ENCODE assay signal across 38 cellular contexts in genomic region chr11:113782134-113782533, GRCh38. TPM values are rescaled to one million over a fixed set of nuclear protein-coding genes. Genes with fewer than 3 reads are reported as not detected.
"Had no signal": no experiment of that assay in that cellular context is flagged by ENCODE, and none has a peak within 500 bp of the region (broad histone marks: within the 10 kb centered on the region; RNA-seq: fewer than 3 reads in every experiment).

No MANE protein-coding gene starts in this region.

- DNase-seq: activated CD4-positive, alpha-beta T cell treated with anti-CD3 and anti-CD28 coated beads for 36 hours; activated CD4-positive, alpha-beta T cell treated with anti-CD3 and anti-CD28 coated beads, Interleukin-2, amount 10 ng/mL, durations not matched to agents 7 days and 5 days; activated CD4-positive, alpha-beta T cell treated with anti-CD3 and anti-CD28 coated beads, Interleukin-2, amount 50 U/mL, for 48 hours; activated CD8-positive, alpha-beta T cell treated with anti-CD3 and anti-CD28 coated beads, Interleukin-2, amount 10 ng/mL, durations not matched to agents 7 days and 5 days; activated gamma-delta T cell; activated naive CD4-positive, alpha-beta T cell treated with Interleukin-2 at 50 U/mL for 16 hours; activated naive CD8-positive, alpha-beta T cell treated with anti-CD3 and anti-CD28 coated beads, Interleukin-2, amount 10 ng/mL, durations not matched to agents 7 days and 5 days; activated T-cell treated with anti-CD3 and anti-CD28 coated beads, Interleukin-2, amount 50 U/mL, for 24 hours; amygdala; Karpas-422; KBM-7; MG63; NCI-H1048; NCI-H1105 treated with DMSO at 0.1 percent for 48 hours; NCI-H1436; NCI-H1694; NCI-H1930; NCI-H2081 treated with DMSO at 0.1 percent for 48 hours; NCI-H2171; NCI-H2227 treated with DMSO at 0.1 percent for 48 hours; NCI-H446; NCI-H510A treated with DMSO at 0.1 percent for 48 hours; NCI-H526 treated with DMSO at 0.1 percent for 48 hours; NCI-H774; SHP77; SJCRH30; T1000 had no signal

- H3K9me3 ChIP-seq: ascending aorta, MG63, SJCRH30 had no signal

- H3K27ac ChIP-seq: ascending aorta, SJCRH30, SK-N-MC had no signal

- H3K27me3 ChIP-seq: ascending aorta, SJCRH30 had no signal

- H3K4me1 ChIP-seq: SJCRH30 had no signal

- ATAC-seq: activated CD4-positive, alpha-beta T cell treated with anti-CD3 and anti-CD28 coated beads for 36 hours; activated CD4-positive, CD25-positive, alpha-beta regulatory T cell treated with anti-CD3 and anti-CD28 coated beads, Interleukin-2, amount 50 U/mL, for 24 hours; activated CD8-positive, alpha-beta T cell treated with anti-CD3 and anti-CD28 coated beads, Interleukin-2, amount 10 ng/mL, durations not matched to agents 7 days and 5 days; Panc1 had no signal

- H3K4me3 ChIP-seq: ascending aorta, MG63, SJCRH30, SK-N-MC had no signal

- H3K36me3 ChIP-seq: ascending aorta, MG63, SJCRH30 had no signal

RNA-seq across cellular contexts. Expression of gene CLDN25, which starts 2.5 kb away (rescaled TPM):
- total RNA-seq: activated CD4-positive, alpha-beta T cell treated with anti-CD3 and anti-CD28 coated beads for 36 hours; activated CD4-positive, alpha-beta T cell treated with anti-CD3 and anti-CD28 coated beads, Interleukin-2, amount 10 ng/mL, durations not matched to agents 7 days and 5 days; activated CD8-positive, alpha-beta T cell treated with anti-CD3 and anti-CD28 coated beads, Interleukin-2, amount 10 ng/mL, durations not matched to agents 7 days and 5 days; activated naive CD8-positive, alpha-beta T cell treated with anti-CD3 and anti-CD28 coated beads, Interleukin-2, amount 10 ng/mL, durations not matched to agents 7 days and 5 days; activated T-helper 2 cell treated with anti-CD3 and anti-CD28 coated beads, Interferon-gamma antibody, Interleukin-2, Interleukin-4, amounts not matched to agents 10 μg/mL and 5 μg/mL and 100 μg/mL, durations not matched to agents 14 hours and 24 hours and 36 hours; ascending aorta; cardiac septum; RPMI7951; SJCRH30; T-helper 1 cell treated with Interleukin-12 subunit alpha and Interleukin-12 subunit beta and Interleukin-4 antibody, amounts not matched to agents 30 ng/mL and 1 ng/mL, for 36 hours; T-helper 2 cell treated with Interferon-gamma antibody and Interleukin-4, amounts not matched to agents 100 ng/mL and 5 ng/mL, for 36 hours; WTC11 had no signal
- polyA plus RNA-seq: adipose tissue had no signal
